Comparison of ENCODE assay signal across 18 cellular contexts in the genomic region with DNA sequence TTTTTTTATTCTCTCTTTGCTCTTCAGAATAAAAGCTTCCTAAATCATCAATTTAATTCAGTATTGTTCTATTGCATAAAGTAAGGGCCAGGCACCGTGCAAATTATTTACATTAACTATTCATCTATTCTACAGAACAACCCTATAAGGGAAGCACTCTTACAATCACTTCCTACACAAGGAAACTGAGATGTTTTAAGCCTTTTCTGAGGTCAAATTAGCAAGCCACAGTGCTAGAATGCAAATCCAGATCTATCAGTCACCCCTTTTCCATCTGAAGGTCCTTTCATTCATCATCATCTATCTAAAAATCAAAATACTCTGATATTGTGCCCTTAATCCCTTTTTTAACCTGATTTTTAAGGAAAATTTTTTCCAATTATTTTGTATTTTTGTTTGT. TPM values are rescaled to one million over a fixed set of nuclear protein-coding genes. Genes with fewer than 3 reads are reported as not detected.
DNase-seq lines count a peak whose midpoint lies in the region; ATAC-seq, FAIRE-seq and TF ChIP-seq lines count a peak whose summit lies in the region.
"Had no signal": no experiment of that assay in that cellular context is flagged by ENCODE, and none has a peak within 500 bp of the region (broad histone marks: within the 10 kb centered on the region; RNA-seq: fewer than 3 reads in every experiment).

No MANE protein-coding gene starts in this region.

- H3K9me3 ChIP-seq in MM.1S (replicated peaks; ENCODE audit: insufficient read depth, low read length), result no peaks in the 10 kb centered on the region
- H3K9me3 ChIP-seq in gastroesophageal sphincter, result no peaks in the 10 kb centered on the region
- H3K9me3 ChIP-seq: body of pancreas had no signal

- H3K36me3 Mint-ChIP-seq in mesothelial cell of epicardium, result no peaks in the 10 kb centered on the region

- peaks cover 23% of the 10 kb centered on the region for H3K4me1 Mint-ChIP-seq in mesothelial cell of epicardium

- H3K4me2 ChIP-seq in MM.1S (ENCODE audit: low read depth, low read length), result no peak overlapping the region

- H3K36me3 ChIP-seq in MM.1S (replicated peaks; ENCODE audit: insufficient read depth, low read length) (no peaks in the 10 kb centered on the region), gastroesophageal sphincter (no peaks in the 10 kb centered on the region)

- TF ChIP-seq EP300 in gastroesophageal sphincter (IDR thresholded peaks at IDR 0.05), result no peak

- no peaks in the 10 kb centered on the region for H4K20me1 ChIP-seq in MM.1S (ENCODE audit: insufficient read depth, low read length)

- ATAC-seq in GM19324 (IDR thresholded peaks at IDR 0.05; ENCODE audit: low FRiP score, unreplicated experiment), result peak; percentile 52
- peak; percentile 46 for ATAC-seq in HG02610 (IDR thresholded peaks at IDR 0.05; ENCODE audit: unreplicated experiment)
- ATAC-seq in HG03354 (IDR thresholded peaks at IDR 0.05; ENCODE audit: poor library complexity, severe bottlenecking, unreplicated experiment), result peak; percentile 78
- ATAC-seq in gastroesophageal sphincter, result no peak
- ATAC-seq: body of pancreas, PC-3 had no signal

- H3K27ac Mint-ChIP-seq in mesothelial cell of epicardium, result no peak overlapping the region
- H3K27ac Mint-ChIP-seq: stimulated activated naive CD8-positive, alpha-beta T cell treated with anti-CD3 and anti-CD28 coated beads, Interleukin-15, Interleukin-2, amounts not matched to agents 100 ng/mL and 50 ng/mL, for 24 hours had no signal

- H3K4me3 ChIP-seq in MM.1S (ENCODE audit: low read length), result no peak overlapping the region
- no peak overlapping the region for H3K4me3 ChIP-seq in gastroesophageal sphincter
- H3K4me3 ChIP-seq: body of pancreas had no signal

- TF ChIP-seq POLR2A in GM12891 (IDR thresholded peaks at IDR 0.05; ENCODE audit: low read depth, low read length) (no peak), gastroesophageal sphincter (IDR thresholded peaks at IDR 0.05) (no peak)

- no peak overlapping the region for H3K9ac ChIP-seq in MM.1S (ENCODE audit: low read length)

- WGBS in gastroesophageal sphincter (ENCODE audit: low coverage in 1 of 2), 2 donors, result 67 to 74% methylated on average over 1 of the region's 1 CpG

- H2AFZ ChIP-seq in MM.1S (ENCODE audit: low read length), result no peak overlapping the region

- no peak overlapping the region for H3K27ac ChIP-seq in MM.1S (ENCODE audit: low read length)
- H3K27ac ChIP-seq in gastroesophageal sphincter, result no peak overlapping the region
- H3K27ac ChIP-seq: body of pancreas had no signal

- H3K4me1 ChIP-seq in MM.1S (ENCODE audit: low read length), result no peaks in the 10 kb centered on the region
- H3K4me1 ChIP-seq in gastroesophageal sphincter, result peaks cover 0 to 19% (median 0%) of the 10 kb centered on the region in 3 donors

- no peak for DNase-seq in GM12891 (ENCODE audit: insufficient read length, low spot score)
- no peak for DNase-seq in T-helper 2 cell
- no peak for DNase-seq in MM.1S
- DNase-seq in mesothelial cell of epicardium (ENCODE audit: low spot score in 2 of 2, unreplicated experiment in 2 of 2), result no peak
- DNase-seq: activated naive CD4-positive, alpha-beta T cell treated with Interleukin-2 at 50 U/mL for 16 hours; body of pancreas; COR-L47; GDM1; hypothalamus; KG1; NCI-H1417 treated with DMSO at 0.1 percent for 48 hours; NCI-H446 treated with DMSO at 0.1 percent for 48 hours; PC-3 had no signal

- H3K27me3 ChIP-seq in MM.1S (replicated peaks; ENCODE audit: insufficient read depth, low read length) (no peaks in the 10 kb centered on the region), gastroesophageal sphincter (no peaks in the 10 kb centered on the region)
- H3K27me3 ChIP-seq: body of pancreas had no signal

- no peaks in the 10 kb centered on the region for H3K9me2 ChIP-seq in MM.1S (replicated peaks; ENCODE audit: insufficient read depth, low read length)

- peak; percentile 31 for FAIRE-seq in GM12891 (lab: Jason Lieb, UNC)

- no peaks in the 10 kb centered on the region for H3K9me3 Mint-ChIP-seq in mesothelial cell of epicardium
- H3K9me3 Mint-ChIP-seq: stimulated activated naive CD8-positive, alpha-beta T cell treated with anti-CD3 and anti-CD28 coated beads, Interleukin-15, Interleukin-2, amounts not matched to agents 100 ng/mL and 50 ng/mL, for 24 hours had no signal

- H3K79me2 ChIP-seq in MM.1S (ENCODE audit: low read length), result no peaks in the 10 kb centered on the region

- TF ChIP-seq CTCF in MM.1S (IDR thresholded peaks at IDR 0.05; ENCODE audit: low read length), result no peak
- TF ChIP-seq CTCF in gastroesophageal sphincter (IDR thresholded peaks at IDR 0.05), result no peak
- TF ChIP-seq CTCF in mesothelial cell of epicardium (IDR thresholded peaks at IDR 0.05; ENCODE audit: unreplicated experiment), result no peak

- H3F3A ChIP-seq in MM.1S (ENCODE audit: insufficient read depth, low read length), result no peaks in the 10 kb centered on the region

- H3K27me3 Mint-ChIP-seq in mesothelial cell of epicardium (ENCODE audit: low read depth), result no peaks in the 10 kb centered on the region

- H3K4me3 Mint-ChIP-seq in mesothelial cell of epicardium, result no peak overlapping the region
- H3K4me3 Mint-ChIP-seq: stimulated activated naive CD8-positive, alpha-beta T cell treated with anti-CD3 and anti-CD28 coated beads, Interleukin-15, Interleukin-2, amounts not matched to agents 100 ng/mL and 50 ng/mL, for 24 hours had no signal

TF ChIP-seq in GM12891, 5 proteins besides CTCF, POLR2A, EP300 and RAD21:
- TF ChIP-seq POU2F2 (IDR thresholded peaks at IDR 0.05; ENCODE audit: low read depth, low read length), result no peak
- TF ChIP-seq POLR2AphosphoS5 (IDR thresholded peaks at IDR 0.05; ENCODE audit: low read depth, low read length), result no peak
- TF ChIP-seq PAX5 (IDR thresholded peaks at IDR 0.05; ENCODE audit: insufficient read depth, low read length, severe bottlenecking), result no peak
- TF ChIP-seq SPI1 (IDR thresholded peaks at IDR 0.05; ENCODE audit: low read depth, low read length), result no peak
- no peak for TF ChIP-seq TAF1 (IDR thresholded peaks at IDR 0.05; ENCODE audit: low read depth, low read length)

RNA-seq across cellular contexts. Expression of gene FRK, which starts 31.2 kb away (rescaled TPM):
- 0.33 TPM for polyA plus RNA-seq in GM12891 (2012; ENCODE audit: low read depth, missing spikeins)
- total RNA-seq in gastroesophageal sphincter (1 to 10 TPM in 3 of 4 donors, under 1 TPM in 1; 0.42 to 1.9 (median 1.3) TPM), mesothelial cell of epicardium (4.9 to 5.2 TPM (median 5.1 TPM) in 3 replicates)
